ENCODE assay signal across 8 cellular contexts in the genomic region with DNA sequence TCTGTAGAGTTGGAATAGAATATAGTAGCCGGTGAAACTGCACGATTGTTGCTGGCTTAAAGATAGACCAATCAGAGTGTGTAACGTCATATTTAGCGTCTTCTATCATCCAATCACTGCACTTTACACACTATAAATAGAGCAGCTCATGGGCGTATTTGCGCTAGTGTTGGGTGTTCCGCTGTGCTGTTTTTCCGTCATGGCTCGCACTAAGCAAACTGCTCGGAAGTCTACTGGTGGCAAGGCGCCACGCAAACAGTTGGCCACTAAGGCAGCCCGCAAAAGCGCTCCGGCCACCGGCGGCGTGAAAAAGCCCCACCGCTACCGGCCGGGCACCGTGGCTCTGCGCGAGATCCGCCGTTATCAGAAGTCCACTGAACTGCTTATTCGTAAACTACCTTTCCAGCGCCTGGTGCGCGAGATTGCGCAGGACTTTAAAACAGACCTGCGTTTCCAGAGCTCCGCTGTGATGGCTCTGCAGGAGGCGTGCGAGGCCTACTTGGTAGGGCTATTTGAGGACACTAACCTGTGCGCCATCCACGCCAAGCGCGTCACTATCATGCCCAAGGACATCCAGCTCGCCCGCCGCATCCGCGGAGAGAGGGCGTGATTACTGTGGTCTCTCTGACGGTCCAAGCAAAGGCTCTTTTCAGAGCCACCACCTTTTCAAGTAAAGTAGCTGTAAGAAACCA. TPM values are rescaled to one million over a fixed set of nuclear protein-coding genes. Genes with fewer than 3 reads are reported as not detected.
DNase-seq lines count a peak whose midpoint lies in the region; FAIRE-seq and TF ChIP-seq lines count a peak whose summit lies in the region.

No MANE protein-coding gene starts in this region.

- peak overlapping the region; percentile 89 for H3K27ac Mint-ChIP-seq in activated naive CD4-positive, alpha-beta T cell treated with anti-CD3 and anti-CD28 coated beads, Interleukin-2, amount 50 U/mL, for 24 hours

- H3K9me3 Mint-ChIP-seq in activated naive CD4-positive, alpha-beta T cell treated with anti-CD3 and anti-CD28 coated beads, Interleukin-2, amount 50 U/mL, for 24 hours, result no peaks in the 10 kb centered on the region

- peaks cover 51% of the 10 kb centered on the region for H3K4me1 Mint-ChIP-seq in activated naive CD4-positive, alpha-beta T cell treated with anti-CD3 and anti-CD28 coated beads, Interleukin-2, amount 50 U/mL, for 24 hours

- no peaks in the 10 kb centered on the region for H3K9me3 ChIP-seq in ES-I3 (ENCODE audit: control insufficient read depth, insufficient read depth, low read length)

- FAIRE-seq in urothelium cell line (lab: Jason Lieb, UNC), result no peak

- H3K9ac ChIP-seq in ES-I3 (ENCODE audit: low read depth, low read length), result peak overlapping the region; percentile 95

- H3K27me3 Mint-ChIP-seq in activated naive CD4-positive, alpha-beta T cell treated with anti-CD3 and anti-CD28 coated beads, Interleukin-2, amount 50 U/mL, for 24 hours, result no peaks in the 10 kb centered on the region

- peak overlapping the region; percentile 93 for H3K4me3 Mint-ChIP-seq in activated naive CD4-positive, alpha-beta T cell treated with anti-CD3 and anti-CD28 coated beads, Interleukin-2, amount 50 U/mL, for 24 hours

- H3K4me1 ChIP-seq in ES-I3 (ENCODE audit: insufficient read depth, low read length), result peaks cover 10% of the 10 kb centered on the region

- H3K4me3 ChIP-seq in LNCaP clone FGC (ENCODE audit: low read depth, low read length), result peak overlapping the region; percentile 65

- H3K36me3 Mint-ChIP-seq in activated naive CD4-positive, alpha-beta T cell treated with anti-CD3 and anti-CD28 coated beads, Interleukin-2, amount 50 U/mL, for 24 hours, result no peaks in the 10 kb centered on the region

- DNase-seq in GOT3 (lab: John Stamatoyannopoulos, UW) (peak; percentile 84), LNCaP clone FGC (ENCODE audit: low read depth) (peak; percentile 74), SK-N-DZ (ENCODE audit: low spot score) (peak; percentile 92), germinal center (ENCODE audit: low spot score) (peak; percentile 92), nucleus accumbens (lab: John Stamatoyannopoulos, UW) (peak in 48 of 56 donors; percentile 13 to 72 (median 42)), urothelium cell line (ENCODE audit: low spot score) (peak; percentile 76)

- no peak for TF ChIP-seq CTCF in LNCaP clone FGC (IDR thresholded peaks at IDR 0.05; ENCODE audit: control insufficient read depth, extremely low read depth, insufficient read depth)

- H3K36me3 ChIP-seq in ES-I3 (ENCODE audit: insufficient read depth, low read length), result no peaks in the 10 kb centered on the region

RNA-seq across cellular contexts. Expression of a gene that starts 57.8 kb away (rescaled TPM):
- polyA plus RNA-seq in SK-N-DZ (2014; cell fraction: cytosol; rRNA removed), result 0.02 TPM in 1 of 2 replicates, not detected in the other
- 0.05 TPM in 1 of 2 replicates, not detected in the other for polyA plus RNA-seq in SK-N-DZ (2014; cell fraction: nucleus; rRNA removed)

Comparison
In these comparisons a context has a peak if more than half of its experiments do, and no peak if none do; other contexts are left out.
1. Peak in every context shown above with its lines: DNase-seq and H3K4me3 ChIP-seq.